ENCODE assay signal across 22 cellular contexts in genomic region chr2:126839711-126840110, GRCh38. TPM values are rescaled to one million over a fixed set of nuclear protein-coding genes. Genes with fewer than 3 reads are reported as not detected.
"Had no signal": no experiment of that assay in that cellular context is flagged by ENCODE, and none has a peak within 500 bp of the region (broad histone marks: within the 10 kb centered on the region; RNA-seq: fewer than 3 reads in every experiment).

No MANE protein-coding gene starts in this region.

- H3K9me3 Mint-ChIP-seq: activated naive CD4-positive, alpha-beta T cell treated with anti-CD3 and anti-CD28 coated beads, Interleukin-2, amount 50 U/mL, for 24 hours; activated T-cell treated with anti-CD3 and anti-CD28 coated beads, Interleukin-2, amount 50 U/mL, for 24 hours; naive thymus-derived CD8-positive, alpha-beta T cell; stimulated activated naive CD8-positive, alpha-beta T cell treated with anti-CD3 and anti-CD28 coated beads, Interleukin-15, amount 100 ng/mL, for 72 hours had no signal

- ATAC-seq: activated CD8-positive, alpha-beta memory T cell treated with anti-CD3 and anti-CD28 coated beads, Interleukin-2, amount 10 ng/mL, durations not matched to agents 7 days and 5 days; lower lobe of right lung; naive thymus-derived CD8-positive, alpha-beta T cell; stimulated activated naive CD8-positive, alpha-beta T cell treated with anti-CD3 and anti-CD28 coated beads, Interleukin-15, amount 100 ng/mL, for 72 hours had no signal

- DNase-seq: activated CD4-positive, alpha-beta T cell treated with anti-CD3 and anti-CD28 coated beads for 1 hour; activated CD4-positive, alpha-beta T cell treated with anti-CD3 and anti-CD28 coated beads, Interleukin-2, amount 50 U/mL, for 48 hours; activated effector memory CD4-positive, alpha-beta T cell treated with Interleukin-2 at 50 U/mL for 16 hours; activated T-cell treated with anti-CD3 and anti-CD28 coated beads, Interleukin-2, amount 50 U/mL, for 24 hours; caudate nucleus; cortex of kidney; effector CD8-positive, alpha-beta T cell; lower lobe of right lung; naive thymus-derived CD8-positive, alpha-beta T cell; nucleus accumbens; stimulated activated CD4-positive, alpha-beta T cell treated with anti-CD3 and anti-CD28 coated beads, Interleukin-15, amount 100 ng/mL, for 24 hours; stimulated activated CD4-positive, alpha-beta T cell treated with anti-CD3 and anti-CD28 coated beads, Interleukin-4, amount 100 ng/mL, for 24 hours; stimulated activated naive CD8-positive, alpha-beta T cell treated with anti-CD3 and anti-CD28 coated beads, Interleukin-15, amount 100 ng/mL, for 72 hours; T1000 had no signal

- H3K4me1 ChIP-seq: lower lobe of right lung, vagina had no signal

- H3K27ac Mint-ChIP-seq: activated CD8-positive, alpha-beta memory T cell treated with anti-CD3 and anti-CD28 coated beads, Interleukin-2, amount 10 ng/mL, durations not matched to agents 7 days and 5 days; activated naive CD4-positive, alpha-beta T cell treated with anti-CD3 and anti-CD28 coated beads, Interleukin-2, amount 50 U/mL, for 24 hours; activated T-cell treated with anti-CD3 and anti-CD28 coated beads, Interleukin-2, amount 50 U/mL, for 24 hours; naive thymus-derived CD8-positive, alpha-beta T cell; stimulated activated naive CD8-positive, alpha-beta T cell treated with anti-CD3 and anti-CD28 coated beads, Interleukin-15, amount 100 ng/mL, for 72 hours had no signal

- H3K36me3 Mint-ChIP-seq: activated CD8-positive, alpha-beta memory T cell treated with anti-CD3 and anti-CD28 coated beads, Interleukin-2, amount 10 ng/mL, durations not matched to agents 7 days and 5 days; activated naive CD4-positive, alpha-beta T cell treated with anti-CD3 and anti-CD28 coated beads, Interleukin-2, amount 50 U/mL, for 24 hours; naive thymus-derived CD8-positive, alpha-beta T cell had no signal

- H3K4me2 ChIP-seq: hepatocyte had no signal

- H3K27me3 ChIP-seq: hepatocyte, vagina had no signal

- H3K9me3 ChIP-seq: lower lobe of right lung, thoracic aorta, vagina had no signal

- H3K4me1 Mint-ChIP-seq: activated CD8-positive, alpha-beta memory T cell treated with anti-CD3 and anti-CD28 coated beads, Interleukin-2, amount 10 ng/mL, durations not matched to agents 7 days and 5 days; activated naive CD4-positive, alpha-beta T cell treated with anti-CD3 and anti-CD28 coated beads, Interleukin-2, amount 50 U/mL, for 24 hours; naive thymus-derived CD8-positive, alpha-beta T cell; stimulated activated naive CD8-positive, alpha-beta T cell treated with anti-CD3 and anti-CD28 coated beads, Interleukin-15, amount 100 ng/mL, for 72 hours had no signal

- H2AFZ ChIP-seq: hepatocyte had no signal

- H3K27ac ChIP-seq: hepatocyte, lower lobe of right lung, thoracic aorta, vagina had no signal

- H3K79me2 ChIP-seq: hepatocyte had no signal

- H3K36me3 ChIP-seq: lower lobe of right lung, thoracic aorta, vagina had no signal

- H3K27me3 Mint-ChIP-seq: stimulated activated naive CD8-positive, alpha-beta T cell treated with anti-CD3 and anti-CD28 coated beads, Interleukin-15, amount 100 ng/mL, for 72 hours had no signal

- H3K4me3 Mint-ChIP-seq: activated CD8-positive, alpha-beta memory T cell treated with anti-CD3 and anti-CD28 coated beads, Interleukin-2, amount 10 ng/mL, durations not matched to agents 7 days and 5 days; activated naive CD4-positive, alpha-beta T cell treated with anti-CD3 and anti-CD28 coated beads, Interleukin-2, amount 50 U/mL, for 24 hours; activated T-cell treated with anti-CD3 and anti-CD28 coated beads, Interleukin-2, amount 50 U/mL, for 24 hours; naive thymus-derived CD8-positive, alpha-beta T cell; stimulated activated naive CD8-positive, alpha-beta T cell treated with anti-CD3 and anti-CD28 coated beads, Interleukin-15, amount 100 ng/mL, for 72 hours had no signal

- H3K4me3 ChIP-seq: hepatocyte, lower lobe of right lung, thoracic aorta, vagina had no signal

RNA-seq across cellular contexts. Expression of gene TEX51, which starts 59.0 kb away (rescaled TPM):
- total RNA-seq: activated CD8-positive, alpha-beta memory T cell treated with anti-CD3 and anti-CD28 coated beads, Interleukin-2, amount 10 ng/mL, durations not matched to agents 7 days and 5 days; fibroblast of lung; hepatocyte; lower lobe of right lung; mononuclear cell; naive thymus-derived CD8-positive, alpha-beta T cell; pulmonary artery endothelial cell; thoracic aorta; vagina had no signal
- polyA plus RNA-seq: fibroblast of lung; hepatocyte; naive thymus-derived CD8-positive, alpha-beta T cell had no signal
